In genomic region chr17:57862410-57862989, GRCh38 we compare ENCODE assay signal across 9 cellular contexts. TPM values are rescaled to one million over a fixed set of nuclear protein-coding genes. Genes with fewer than 3 reads are reported as not detected.
DNase-seq lines count a peak whose midpoint lies in the region; ATAC-seq, FAIRE-seq and TF ChIP-seq lines count a peak whose summit lies in the region.
"Had no signal": no experiment of that assay in that cellular context is flagged by ENCODE, and none has a peak within 500 bp of the region (broad histone marks: within the 10 kb centered on the region; RNA-seq: fewer than 3 reads in every experiment).

No MANE protein-coding gene starts in this region.

- H3K9me3 ChIP-seq in right atrium auricular region (no peaks in the 10 kb centered on the region), sigmoid colon (no peaks in the 10 kb centered on the region)

- DNase-seq in D721Med (ENCODE audit: insufficient read length, low spot score): peak; percentile 21
- no peak for DNase-seq in RWPE1 (ENCODE audit: low spot score)
- no peak for DNase-seq in right atrium auricular region (ENCODE audit: low spot score)
- DNase-seq in sigmoid colon: no peak
- no peak for DNase-seq in stimulated activated CD4-positive, alpha-beta T cell treated with anti-CD3 and anti-CD28 coated beads, Interleukin-2, amount 100 ng/mL, for 24 hours
- no peak for DNase-seq in nucleus accumbens (lab: John Stamatoyannopoulos, UW)
- no peak for DNase-seq in NCI-H2107 (lab: John Stamatoyannopoulos, UW)

- no peak for ATAC-seq in GM18867 (IDR thresholded peaks at IDR 0.05; ENCODE audit: unreplicated experiment)

- intact Hi-C loops in sigmoid colon (cut with DNase I): no loop called here

- H3K27ac ChIP-seq in RWPE1: peak overlapping the region; percentile 79
- H3K27ac ChIP-seq in right atrium auricular region: peak overlapping the region; percentile 77 to 91
- peak overlapping the region; percentile 92 to 97 (median 94) for H3K27ac ChIP-seq in sigmoid colon

- H3K4me1 ChIP-seq in right atrium auricular region (peaks cover 0 to 41% of the 10 kb centered on the region in 2 donors), sigmoid colon (peaks cover 0 to 71% (median 62%) of the 10 kb centered on the region in 4 donors)

- no peak for TF ChIP-seq CTCF in D721Med (IDR thresholded peaks at IDR 0.05; ENCODE audit: insufficient read depth, missing control alignments)
- no peak for TF ChIP-seq CTCF in RWPE1 (conservative IDR thresholded peaks at IDR 0.05; ENCODE audit: low read depth)
- no peak for TF ChIP-seq CTCF in right atrium auricular region (IDR thresholded peaks at IDR 0.05)
- no peak for TF ChIP-seq CTCF in sigmoid colon (IDR thresholded peaks at IDR 0.05)

- peaks cover 8% of the 10 kb centered on the region for H3K36me3 ChIP-seq in right atrium auricular region
- peaks cover 0 to 20% (median 3%) of the 10 kb centered on the region in 4 donors for H3K36me3 ChIP-seq in sigmoid colon

- H3K27me3 ChIP-seq in right atrium auricular region (no peaks in the 10 kb centered on the region), sigmoid colon (no peaks in the 10 kb centered on the region)

- CTCF ChIA-PET in RWPE1 (lab: Yijun Ruan, JAX): interaction anchor here (0.6 to 0.8 kb wide), 3 partner anchors 10 to 751 kb away, joined by 3 to 5 read pairs (median 4); no protein-coding TSS in a partner anchor

- no peak for TF ChIP-seq POLR2A in sigmoid colon (IDR thresholded peaks at IDR 0.05)

- TF ChIP-seq EP300 in sigmoid colon (IDR thresholded peaks at IDR 0.05): no peak

- no peak for FAIRE-seq in D721Med (lab: Jason Lieb, UNC)
- FAIRE-seq: frontal cortex had no signal

- 66 to 68% methylated on average over 8 of the region's 8 CpGs for WGBS in sigmoid colon, 2 donors

- H3K4me3 ChIP-seq in right atrium auricular region (peak overlapping the region in 1 of 2 donors; percentile 62), sigmoid colon (peak overlapping the region; percentile 38 to 55 (median 50))

- POLR2A ChIA-PET in RWPE1 (lab: Yijun Ruan, JAX; ENCODE audit: low non-redundant PET): interaction anchor here (0.6 kb wide), 1 partner anchor 25 kb away, joined by 8 read pairs; no protein-coding TSS in a partner anchor

RNA-seq across cellular contexts. Expression of gene MRPS23, which starts 12.7 kb away (rescaled TPM):
- 10 to 100 TPM; 24.1 to 35.3 TPM for total RNA-seq in right atrium auricular region
- total RNA-seq in sigmoid colon: 10 to 100 TPM in 3 of 4 donors, 1 to 10 TPM in 1; 9.5 to 15.1 (median 13.3) TPM
- 10 to 100 TPM; 16.6 to 43.9 (median 17.4) TPM for polyA plus RNA-seq in sigmoid colon
